17 cellular contexts compared by ENCODE assay signal in genomic region chr19:58153386-58153785, GRCh38. TPM values are rescaled to one million over a fixed set of nuclear protein-coding genes. Genes with fewer than 3 reads are reported as not detected.
DNase-seq lines count a peak whose midpoint lies in the region; ATAC-seq, FAIRE-seq and TF ChIP-seq lines count a peak whose summit lies in the region.
"Had no signal": no experiment of that assay in that cellular context is flagged by ENCODE, and none has a peak within 500 bp of the region (broad histone marks: within the 10 kb centered on the region; RNA-seq: fewer than 3 reads in every experiment).

No MANE protein-coding gene starts in this region.

- H3K4me1 ChIP-seq in HepG2 (ENCODE audit: insufficient read depth, low read length) (peaks cover 15% of the 10 kb centered on the region), right lobe of liver (peaks cover 0 to 19% (median 2%) of the 10 kb centered on the region in 4 donors), kidney (ENCODE audit: control insufficient read depth in 1 of 2, insufficient read depth in 1 of 2, low read depth in 1 of 2, low read length in 2 of 2) (peaks cover 6 to 18% of the 10 kb centered on the region in 2 donors)

- TF ChIP-seq RAD21 in HepG2 (CRISPR knock-in tag; IDR thresholded peaks at IDR 0.05), result no peak

- in situ Hi-C loops in HepG2 (cut with HindIII; ENCODE audit: extremely low pct_ligation_motif_present, low pct_unique_long_range_greater_than_20kb), result loop anchor here (10.0 kb wide), 3 partner anchors 239 to 579 kb away; partner anchors contain the start of genes ZNF416, ZNF417 and ZNF776

- TF ChIP-seq POLR2A in HepG2 (IDR thresholded peaks at IDR 0.05; ENCODE audit: insufficient read depth in 1 of 2, low read depth in 2 of 2, low read length in 2 of 2), result no peak
- TF ChIP-seq POLR2A in right lobe of liver (IDR thresholded peaks at IDR 0.05), result no peak

- H2AFZ ChIP-seq in HepG2 (ENCODE audit: low read length), result no peak overlapping the region

- H3K36me3 ChIP-seq in HepG2 (replicated peaks in 1 of 2; ENCODE audit: control insufficient read depth in 1 of 2, insufficient read depth in 2 of 2, low read length in 2 of 2), result no peaks in the 10 kb centered on the region
- H3K36me3 ChIP-seq in right lobe of liver, result no peaks in the 10 kb centered on the region
- no peaks in the 10 kb centered on the region for H3K36me3 ChIP-seq in kidney (ENCODE audit: control insufficient read depth in 1 of 2, insufficient read depth in 2 of 2, low read length in 2 of 2)
- H3K36me3 ChIP-seq: esophagus muscularis mucosa, thoracic aorta had no signal

- peaks cover 60% of the 10 kb centered on the region for H3K9me3 ChIP-seq in HepG2 (ENCODE audit: low read length)
- no peaks in the 10 kb centered on the region for H3K9me3 ChIP-seq in right lobe of liver
- no peaks in the 10 kb centered on the region for H3K9me3 ChIP-seq in kidney (ENCODE audit: control insufficient read depth in 1 of 2, low read length in 2 of 2)
- H3K9me3 ChIP-seq: thoracic aorta had no signal

- no peaks in the 10 kb centered on the region for H3K27me3 Mint-ChIP-seq in T-cell

- H3K36me3 Mint-ChIP-seq in T-cell, result peaks cover 13% of the 10 kb centered on the region
- H3K36me3 Mint-ChIP-seq in stimulated activated effector memory CD8-positive, alpha-beta T cell treated with anti-CD3 and anti-CD28 coated beads, Interleukin-12 subunit alpha, Interleukin-12 subunit beta, amount 100 ng/mL, for 72 hours, result peaks cover 15% of the 10 kb centered on the region

- CTCF ChIA-PET in HepG2 (lab: Yijun Ruan, JAX; ENCODE audit: low intra/inter-chr PET ratio, low total read pairs) (no interaction called here), T-cell (lab: Charles Lee) (no interaction called here)

- peaks cover 26 to 40% (median 36%) of the 10 kb centered on the region in 3 donors for H3K4me1 Mint-ChIP-seq in T-cell
- H3K4me1 Mint-ChIP-seq in stimulated activated effector memory CD8-positive, alpha-beta T cell treated with anti-CD3 and anti-CD28 coated beads, Interleukin-12 subunit alpha, Interleukin-12 subunit beta, amount 100 ng/mL, for 72 hours, result peaks cover 11% of the 10 kb centered on the region

- FAIRE-seq in HepG2 (lab: Jason Lieb, UNC) (no peak), kidney (lab: Jason Lieb, UNC) (no peak)
- FAIRE-seq: bronchial epithelial cell had no signal

- TF ChIP-seq CTCF in HepG2 (CRISPR knock-in tag; IDR thresholded peaks at IDR 0.05) (no peak), right lobe of liver (IDR thresholded peaks at IDR 0.05) (no peak), kidney (IDR thresholded peaks at IDR 0.05; ENCODE audit: borderline replicate concordance, extremely low read depth, insufficient read depth) (no peak)

- H3K4me3 ChIP-seq in HepG2 (replicated peaks in 1 of 3; ENCODE audit: insufficient read depth in 1 of 3, low read depth in 2 of 3, low read length in 3 of 3), result no peak overlapping the region
- no peak overlapping the region for H3K4me3 ChIP-seq in right lobe of liver
- peak overlapping the region; percentile 84 to 88 for H3K4me3 ChIP-seq in kidney (ENCODE audit: low read length in 2 of 2)

- WGBS in HepG2 (ENCODE audit: low lambda C conversion rate), result 80% methylated on average over 1 of the region's 2 CpGs
- 82% methylated on average over 2 of the region's 2 CpGs for WGBS in right lobe of liver (ENCODE audit: insufficient coverage, low coverage, low lambda C conversion rate, missing lambda C conversion rate)

- ATAC-seq in HepG2, result no peak
- ATAC-seq in right lobe of liver, result no peak
- no peak for ATAC-seq in T-cell (replicated peaks in 1 of 4)
- no peak for ATAC-seq in stimulated activated effector memory CD8-positive, alpha-beta T cell treated with anti-CD3 and anti-CD28 coated beads, Interleukin-12 subunit alpha, Interleukin-12 subunit beta, amount 100 ng/mL, for 72 hours
- ATAC-seq in HG03039 (IDR thresholded peaks at IDR 0.05; ENCODE audit: unreplicated experiment), result no peak
- ATAC-seq in HG02623 (IDR thresholded peaks at IDR 0.05; ENCODE audit: unreplicated experiment), result no peak
- ATAC-seq in HG03457 (IDR thresholded peaks at IDR 0.05; ENCODE audit: unreplicated experiment), result no peak

- H3K27ac ChIP-seq in HepG2 (ENCODE audit: extremely low read length, insufficient read depth, low read length) (no peak overlapping the region), right lobe of liver (no peak overlapping the region), kidney (ENCODE audit: low read depth in 2 of 2, low read length in 2 of 2) (no peak overlapping the region)

- H3K79me2 ChIP-seq in HepG2 (ENCODE audit: insufficient read depth, low read length), result peaks cover 2% of the 10 kb centered on the region

- no peak for TF ChIP-seq EP300 in HepG2 (IDR thresholded peaks at IDR 0.05; ENCODE audit: low read depth in 2 of 2, low read length in 2 of 2)
- TF ChIP-seq EP300 in HepG2 (CRISPR knock-in tag; IDR thresholded peaks at IDR 0.05; ENCODE audit: borderline replicate concordance), result no peak

- BruUV-seq in HepG2 (replicated peaks; lab: Mats Ljungman, UMichigan), result no TSS peak

- intact Hi-C loops in HepG2 (cut with micrococcal nuclease; ENCODE audit: unreplicated experiment), result loop anchor here (10.0 kb wide), 1 partner anchor 329 kb away; no protein-coding TSS in a partner anchor
- intact Hi-C loops in right lobe of liver (cut with DNase I), result loop anchor here in 1 of 2 donors (10.0 kb wide), 1 partner anchor 419 kb away; no protein-coding TSS in a partner anchor
- intact Hi-C loops in kidney (cut with DNase I), result no loop called here

- peak overlapping the region; percentile 77 to 85 (median 80) for H3K4me3 Mint-ChIP-seq in T-cell
- H3K4me3 Mint-ChIP-seq in stimulated activated effector memory CD8-positive, alpha-beta T cell treated with anti-CD3 and anti-CD28 coated beads, Interleukin-12 subunit alpha, Interleukin-12 subunit beta, amount 100 ng/mL, for 72 hours, result peak overlapping the region; percentile 65

- H3K9me3 Mint-ChIP-seq in T-cell, result peaks cover 0 to 8% (median 8%) of the 10 kb centered on the region in 3 donors
- peaks cover 8% of the 10 kb centered on the region for H3K9me3 Mint-ChIP-seq in stimulated activated effector memory CD8-positive, alpha-beta T cell treated with anti-CD3 and anti-CD28 coated beads, Interleukin-12 subunit alpha, Interleukin-12 subunit beta, amount 100 ng/mL, for 72 hours

- no peaks in the 10 kb centered on the region for H4K20me1 ChIP-seq in HepG2 (ENCODE audit: insufficient read depth, low read length)

- H3K9ac ChIP-seq in HepG2 (ENCODE audit: insufficient read depth, low read depth, low read length) (no peak overlapping the region), kidney (ENCODE audit: low read length in 2 of 2) (peak overlapping the region in 1 of 2 donors; percentile 92)

- H3K27me3 ChIP-seq in HepG2 (ENCODE audit: control insufficient read depth in 1 of 2, insufficient read depth in 2 of 2, low read length in 2 of 2), result no peaks in the 10 kb centered on the region; a peak in 1 of 5 replicates
- H3K27me3 ChIP-seq in right lobe of liver, result no peaks in the 10 kb centered on the region
- H3K27me3 ChIP-seq: esophagus muscularis mucosa had no signal

- POLR2A ChIA-PET in HepG2 (lab: Yijun Ruan, JAX) (interaction anchor here (1.9 kb wide), 1 partner anchor 30 kb away, joined by 7 read pairs; the partner anchor contains the start of gene ZNF274), T-cell (lab: Charles Lee) (no interaction called here)

- H3K27ac Mint-ChIP-seq in T-cell, result no peak overlapping the region
- no peak overlapping the region for H3K27ac Mint-ChIP-seq in stimulated activated effector memory CD8-positive, alpha-beta T cell treated with anti-CD3 and anti-CD28 coated beads, Interleukin-12 subunit alpha, Interleukin-12 subunit beta, amount 100 ng/mL, for 72 hours

- peak overlapping the region; percentile 82 for H3K4me2 ChIP-seq in HepG2 (ENCODE audit: low read depth, low read length)

- DNase-seq in HepG2 (ENCODE audit: low spot score) (no peak), right lobe of liver (no peak), T-cell (no peak), kidney (no peak)
- no peak for DNase-seq in stimulated activated effector memory CD8-positive, alpha-beta T cell treated with anti-CD3 and anti-CD28 coated beads, Interleukin-12 subunit alpha, Interleukin-12 subunit beta, amount 100 ng/mL, for 72 hours (ENCODE audit: low spot score in 2 of 2)
- DNase-seq: glutamatergic neuron; MM.1S; NCI-H1694 treated with DMSO at 0.1 percent for 48 hours; NCI-H345; occipital lobe; stimulated activated CD4-positive, alpha-beta T cell treated with anti-CD3 and anti-CD28 coated beads, Interleukin-2, amount 100 ng/mL, for 48 hours had no signal

RNA-seq across cellular contexts. Expression of gene ZNF329, which starts 2.8 kb away (rescaled TPM):
- total RNA-seq in HepG2 (2016; rRNA removed; fragmentation: Illumina TruSeq; extraction: Trizol), result 9.6 and 11.4 TPM in 2 replicates
- 3.2 and 3.3 TPM in 2 replicates for total RNA-seq in HepG2 (2016; cell fraction: cytosol; rRNA removed; fragmentation: Illumina TruSeq; extraction: Trizol; ENCODE audit: low read depth)
- total RNA-seq in HepG2 (2016; cell fraction: insoluble cytoplasmic fraction; rRNA removed; fragmentation: Illumina TruSeq; extraction: Trizol), result 8.8 and 10.9 TPM in 2 replicates
- total RNA-seq in HepG2 (2016; cell fraction: membrane; rRNA removed; fragmentation: Illumina TruSeq; extraction: Trizol), result 6.3 and 7.1 TPM in 2 replicates
- total RNA-seq in HepG2 (2016; cell fraction: nucleus; rRNA removed; fragmentation: Illumina TruSeq; extraction: Trizol), result 4.4 and 7.0 TPM in 2 replicates
- 3.8 and 4.6 TPM in 2 replicates for polyA plus RNA-seq in HepG2 (2011; rRNA removed)
- polyA plus RNA-seq in HepG2 (2011; cell fraction: cytosol; rRNA removed), result 2.2 and 4.1 TPM in 2 replicates
- 1.9 and 2.6 TPM in 2 replicates for polyA plus RNA-seq in HepG2 (2011; cell fraction: nucleus; rRNA removed)
- polyA plus RNA-seq in HepG2 (2012), result 4.6 and 5.2 TPM in 2 replicates
- 0.80 and 1.1 TPM in 2 replicates for polyA plus RNA-seq in HepG2 (2016; cell fraction: cytosol; fragmentation: Illumina TruSeq; extraction: Trizol; ENCODE audit: low read depth)
- 7.3 and 7.6 TPM in 2 replicates for polyA plus RNA-seq in HepG2 (2016; cell fraction: insoluble cytoplasmic fraction; fragmentation: Illumina TruSeq; extraction: Trizol; ENCODE audit: low read depth)
- polyA plus RNA-seq in HepG2 (2016; cell fraction: membrane; fragmentation: Illumina TruSeq; extraction: Trizol; ENCODE audit: low read depth), result 3.3 and 3.9 TPM in 2 replicates
- 6.0 and 7.0 TPM in 2 replicates for polyA plus RNA-seq in HepG2 (2016; cell fraction: nucleus; fragmentation: Illumina TruSeq; extraction: Trizol; ENCODE audit: insufficient read depth, low read depth)
- polyA minus RNA-seq in HepG2 (2011; rRNA and poly(A)+ RNA removed; ENCODE audit: low replicate concordance), result 1.8 and 3.5 TPM in 2 replicates
- 3.0 and 4.4 TPM in 2 replicates for polyA minus RNA-seq in HepG2 (2011; cell fraction: cytosol; rRNA and poly(A)+ RNA removed)
- 3.5 and 7.2 TPM in 2 replicates for polyA minus RNA-seq in HepG2 (2011; cell fraction: nucleus; rRNA and poly(A)+ RNA removed)
- 1 to 10 TPM; 2.0 to 7.2 (median 2.9) TPM for total RNA-seq in right lobe of liver
- total RNA-seq in T-cell, result 10 to 100 TPM; 11.5 to 14.9 (median 14.1) TPM
- 12.5 TPM for total RNA-seq in kidney
- polyA plus RNA-seq in kidney (ENCODE audit: insufficient read depth, low read depth, low replicate concordance), result 8.4 TPM

RNA-seq across cellular contexts. Expression of gene ZNF274, which starts 29.5 kb away (rescaled TPM):
- 17.0 and 23.0 TPM in 2 replicates for total RNA-seq in HepG2 (2016; rRNA removed; fragmentation: Illumina TruSeq; extraction: Trizol)
- total RNA-seq in HepG2 (2016; cell fraction: cytosol; rRNA removed; fragmentation: Illumina TruSeq; extraction: Trizol; ENCODE audit: low read depth), result 5.1 and 6.0 TPM in 2 replicates
- 18.4 and 20.3 TPM in 2 replicates for total RNA-seq in HepG2 (2016; cell fraction: insoluble cytoplasmic fraction; rRNA removed; fragmentation: Illumina TruSeq; extraction: Trizol)
- 10.2 and 11.1 TPM in 2 replicates for total RNA-seq in HepG2 (2016; cell fraction: membrane; rRNA removed; fragmentation: Illumina TruSeq; extraction: Trizol)
- total RNA-seq in HepG2 (2016; cell fraction: nucleus; rRNA removed; fragmentation: Illumina TruSeq; extraction: Trizol), result 25.3 and 28.4 TPM in 2 replicates
- polyA plus RNA-seq in HepG2 (2011; rRNA removed), result 16.1 and 21.0 TPM in 2 replicates
- polyA plus RNA-seq in HepG2 (2011; cell fraction: cytosol; rRNA removed), result 13.9 and 15.9 TPM in 2 replicates
- 35.9 and 43.6 TPM in 2 replicates for polyA plus RNA-seq in HepG2 (2011; cell fraction: nucleus; rRNA removed)
- polyA plus RNA-seq in HepG2 (2012), result 15.5 and 19.8 TPM in 2 replicates
- 1.7 and 1.9 TPM in 2 replicates for polyA plus RNA-seq in HepG2 (2016; cell fraction: cytosol; fragmentation: Illumina TruSeq; extraction: Trizol; ENCODE audit: low read depth)
- 13.2 and 15.6 TPM in 2 replicates for polyA plus RNA-seq in HepG2 (2016; cell fraction: insoluble cytoplasmic fraction; fragmentation: Illumina TruSeq; extraction: Trizol; ENCODE audit: low read depth)
- polyA plus RNA-seq in HepG2 (2016; cell fraction: membrane; fragmentation: Illumina TruSeq; extraction: Trizol; ENCODE audit: low read depth), result 3.7 and 4.5 TPM in 2 replicates
- polyA plus RNA-seq in HepG2 (2016; cell fraction: nucleus; fragmentation: Illumina TruSeq; extraction: Trizol; ENCODE audit: insufficient read depth, low read depth), result 38.7 and 40.7 TPM in 2 replicates
- polyA minus RNA-seq in HepG2 (2011; rRNA and poly(A)+ RNA removed; ENCODE audit: low replicate concordance), result 20.7 and 49.1 TPM in 2 replicates
- polyA minus RNA-seq in HepG2 (2011; cell fraction: cytosol; rRNA and poly(A)+ RNA removed), result 7.5 and 9.9 TPM in 2 replicates
- polyA minus RNA-seq in HepG2 (2011; cell fraction: nucleus; rRNA and poly(A)+ RNA removed), result 43.8 and 44.7 TPM in 2 replicates
- 10 to 100 TPM; 12.7 to 18.5 (median 14.4) TPM for total RNA-seq in right lobe of liver
- total RNA-seq in T-cell, result 10 to 100 TPM; 44.9 to 70.7 (median 63.4) TPM
- 42.4 TPM for total RNA-seq in kidney
- 10.9 TPM for polyA plus RNA-seq in kidney (ENCODE audit: insufficient read depth, low read depth, low replicate concordance)

RNA-seq across cellular contexts. Expression of gene ZSCAN18, which starts 55.4 kb away (rescaled TPM):
- total RNA-seq in HepG2 (2016; rRNA removed; fragmentation: Illumina TruSeq; extraction: Trizol) (not detected in 2 replicates), right lobe of liver (10 to 100 TPM in 4 of 6 experiments, 1 to 10 TPM in 2; 6.3 to 17.1 (median 10.7) TPM), T-cell (10 to 100 TPM; 45.3 to 62.6 (median 52.4) TPM), kidney (103 TPM)
- total RNA-seq in HepG2 (2016; cell fraction: cytosol; rRNA removed; fragmentation: Illumina TruSeq; extraction: Trizol; ENCODE audit: low read depth), result not detected in 2 replicates
- total RNA-seq in HepG2 (2016; cell fraction: insoluble cytoplasmic fraction; rRNA removed; fragmentation: Illumina TruSeq; extraction: Trizol), result not detected in 2 replicates
- not detected in 2 replicates for total RNA-seq in HepG2 (2016; cell fraction: membrane; rRNA removed; fragmentation: Illumina TruSeq; extraction: Trizol)
- not detected in 2 replicates for total RNA-seq in HepG2 (2016; cell fraction: nucleus; rRNA removed; fragmentation: Illumina TruSeq; extraction: Trizol)
- polyA plus RNA-seq in HepG2 (2011; rRNA removed) (0.10 TPM in 1 of 2 replicates, not detected in the other), kidney (ENCODE audit: insufficient read depth, low read depth, low replicate concordance) (73.2 TPM)
- polyA plus RNA-seq in HepG2 (2011; cell fraction: cytosol; rRNA removed), result not detected in 2 replicates
- not detected in 2 replicates for polyA plus RNA-seq in HepG2 (2011; cell fraction: nucleus; rRNA removed)
- polyA plus RNA-seq in HepG2 (2012), result not detected in 2 replicates
- polyA plus RNA-seq in HepG2 (2016; cell fraction: cytosol; fragmentation: Illumina TruSeq; extraction: Trizol; ENCODE audit: low read depth), result not detected in 2 replicates
- not detected in 2 replicates for polyA plus RNA-seq in HepG2 (2016; cell fraction: insoluble cytoplasmic fraction; fragmentation: Illumina TruSeq; extraction: Trizol; ENCODE audit: low read depth)
- polyA plus RNA-seq in HepG2 (2016; cell fraction: membrane; fragmentation: Illumina TruSeq; extraction: Trizol; ENCODE audit: low read depth), result not detected in 2 replicates
- polyA plus RNA-seq in HepG2 (2016; cell fraction: nucleus; fragmentation: Illumina TruSeq; extraction: Trizol; ENCODE audit: insufficient read depth, low read depth), result not detected in 2 replicates
- polyA minus RNA-seq in HepG2 (2011; rRNA and poly(A)+ RNA removed; ENCODE audit: low replicate concordance), result not detected in 2 replicates
- not detected in 2 replicates for polyA minus RNA-seq in HepG2 (2011; cell fraction: cytosol; rRNA and poly(A)+ RNA removed)
- polyA minus RNA-seq in HepG2 (2011; cell fraction: nucleus; rRNA and poly(A)+ RNA removed), result not detected in 2 replicates

Comparison
In these comparisons a context has a peak if more than half of its experiments do, and no peak if none do; other contexts are left out.
1. RNA of gene ZSCAN18, which starts 55.4 kb away (total RNA-seq): 103 TPM in kidney (single experiment), 45.3 to 62.6 TPM in T-cell and 6.3 to 17.1 TPM in right lobe of liver; not detected in HepG2; every median in the first group is over 4 times any median in the second.
2. H3K4me3 ChIP-seq: peak in kidney (2 of 2); none in HepG2 (0 of 3) and right lobe of liver (0 of 3).